Comparison of ENCODE assay signal across 38 cellular contexts in genomic region chr5:9033524-9033923, GRCh38.
"Had no signal": no experiment of that assay in that cellular context is flagged by ENCODE, and none has a peak within 500 bp of the region (broad histone marks: within the 10 kb centered on the region; RNA-seq: fewer than 3 reads in every experiment).

No MANE protein-coding gene starts in this region.

- H3K36me3 ChIP-seq: adrenal gland, ascending aorta, brain microvascular endothelial cell, breast epithelium, cardiac muscle cell, colonic mucosa had no signal

- H3K4me3 Mint-ChIP-seq: activated naive CD4-positive, alpha-beta T cell treated with anti-CD3 and anti-CD28 coated beads, Interleukin-2, amount 10 ng/mL, durations not matched to agents 7 days and 5 days; activated naive CD4-positive, alpha-beta T cell treated with anti-CD3 and anti-CD28 coated beads, Interleukin-2, amount 50 U/mL, for 24 hours; activated naive CD8-positive, alpha-beta T cell; activated naive CD8-positive, alpha-beta T cell treated with anti-CD3 and anti-CD28 coated beads for 36 hours; activated naive CD8-positive, alpha-beta T cell treated with anti-CD3 and anti-CD28 coated beads, Interleukin-2, amount 10 ng/mL, durations not matched to agents 7 days and 5 days; activated naive CD8-positive, alpha-beta T cell treated with anti-CD3 and anti-CD28 coated beads, Interleukin-2, amount 50 U/mL, for 24 hours; activated T-cell treated with anti-CD3 and anti-CD28 coated beads, Interleukin-2, amount 50 U/mL, for 4 hours; activated T-cell treated with anti-CD3 and anti-CD28 coated beads, Interleukin-2, amount 50 U/mL, for 72 hours; activated T-helper 1 cell treated with anti-CD3 and anti-CD28 coated beads, Interleukin-12 subunit alpha, Interleukin-12 subunit beta, Interleukin-2, Interleukin-4 antibody, amounts not matched to agents 30 ng/mL and 10 ng/mL and 1 ng/mL, durations not matched to agents 14 hours and 24 hours and 36 hours; activated T-helper 17 cell treated with anti-CD3 and anti-CD28 coated beads, Interleukin-2, amount 50 U/mL, for 72 hours; brain; central memory CD8-positive, alpha-beta T cell had no signal

- ATAC-seq: activated naive CD4-positive, alpha-beta T cell treated with anti-CD3 and anti-CD28 coated beads, Interleukin-2, amount 50 U/mL, for 72 hours; activated naive CD8-positive, alpha-beta T cell treated with anti-CD3 and anti-CD28 coated beads, Interleukin-2, amount 50 U/mL, for 24 hours; activated T-cell treated with anti-CD3 and anti-CD28 coated beads, Interleukin-2, amount 50 U/mL, for 4 hours; activated T-cell treated with anti-CD3 and anti-CD28 coated beads, Interleukin-2, amount 50 U/mL, for 72 hours; activated T-helper 17 cell treated with anti-CD3 and anti-CD28 coated beads, Interleukin-2, amount 50 U/mL, for 72 hours; body of pancreas had no signal

- H3K4me1 ChIP-seq: adrenal gland, ascending aorta, body of pancreas, breast epithelium, colonic mucosa had no signal

- H3K9me3 ChIP-seq: adrenal gland, ascending aorta, body of pancreas, breast epithelium, colonic mucosa had no signal

- H3K27me3 Mint-ChIP-seq: activated naive CD4-positive, alpha-beta T cell treated with anti-CD3 and anti-CD28 coated beads, Interleukin-2, amount 10 ng/mL, durations not matched to agents 7 days and 5 days; activated naive CD4-positive, alpha-beta T cell treated with anti-CD3 and anti-CD28 coated beads, Interleukin-2, amount 50 U/mL, for 24 hours; activated naive CD8-positive, alpha-beta T cell; activated naive CD8-positive, alpha-beta T cell treated with anti-CD3 and anti-CD28 coated beads for 36 hours; activated naive CD8-positive, alpha-beta T cell treated with anti-CD3 and anti-CD28 coated beads, Interleukin-2, amount 10 ng/mL, durations not matched to agents 7 days and 5 days; activated naive CD8-positive, alpha-beta T cell treated with anti-CD3 and anti-CD28 coated beads, Interleukin-2, amount 50 U/mL, for 24 hours; activated T-helper 17 cell treated with anti-CD3 and anti-CD28 coated beads, Interleukin-2, amount 50 U/mL, for 72 hours; brain; central memory CD8-positive, alpha-beta T cell had no signal

- H3K9me3 Mint-ChIP-seq: activated naive CD8-positive, alpha-beta T cell treated with anti-CD3 and anti-CD28 coated beads, Interleukin-2, amount 10 ng/mL, durations not matched to agents 7 days and 5 days; brain had no signal

- DNase-seq: activated effector memory CD4-positive, alpha-beta T cell treated with anti-CD3 and anti-CD28 coated beads, Interleukin-2, amount 50 U/mL, for 16 hours; activated effector memory CD4-positive, alpha-beta T cell treated with Interleukin-2 at 50 U/mL for 16 hours; activated gamma-delta T cell; activated gamma-delta T cell treated with Interleukin-2 at 50 U/mL for 16 hours; activated naive CD4-positive, alpha-beta T cell; activated naive CD4-positive, alpha-beta T cell treated with anti-CD3 and anti-CD28 coated beads, Interleukin-2, amount 10 ng/mL, durations not matched to agents 7 days and 5 days; activated naive CD4-positive, alpha-beta T cell treated with anti-CD3 and anti-CD28 coated beads, Interleukin-2, amount 50 U/mL, for 16 hours; activated naive CD4-positive, alpha-beta T cell treated with Interleukin-2 at 50 U/mL for 16 hours; activated naive CD8-positive, alpha-beta T cell treated with anti-CD3 and anti-CD28 coated beads for 36 hours; activated naive CD8-positive, alpha-beta T cell treated with anti-CD3 and anti-CD28 coated beads, Interleukin-2, amount 10 ng/mL, durations not matched to agents 7 days and 5 days; activated naive CD8-positive, alpha-beta T cell treated with anti-CD3 and anti-CD28 coated beads, Interleukin-2, amount 50 U/mL, for 24 hours; activated T-cell treated with anti-CD3 and anti-CD28 coated beads, Interleukin-2, amount 50 U/mL, for 4 hours; activated T-cell treated with anti-CD3 and anti-CD28 coated beads, Interleukin-2, amount 50 U/mL, for 48 hours; activated T-cell treated with anti-CD3 and anti-CD28 coated beads, Interleukin-2, amount 50 U/mL, for 72 hours; adrenal gland; amniotic stem cell; amygdala; anterior cingulate cortex; aorta; body of pancreas; brain microvascular endothelial cell; caudate nucleus; central memory CD4-positive, alpha-beta T cell; cerebellar nuclear complex; colonic mucosa had no signal

- H3K27ac ChIP-seq: adrenal gland, ascending aorta, body of pancreas, brain microvascular endothelial cell, breast epithelium, cardiac muscle cell, colonic mucosa had no signal

- FAIRE-seq: astrocyte, bronchial epithelial cell had no signal

- H3K4me1 Mint-ChIP-seq: activated naive CD4-positive, alpha-beta T cell treated with anti-CD3 and anti-CD28 coated beads, Interleukin-2, amount 10 ng/mL, durations not matched to agents 7 days and 5 days; activated naive CD4-positive, alpha-beta T cell treated with anti-CD3 and anti-CD28 coated beads, Interleukin-2, amount 50 U/mL, for 24 hours; activated naive CD8-positive, alpha-beta T cell treated with anti-CD3 and anti-CD28 coated beads for 36 hours; activated naive CD8-positive, alpha-beta T cell treated with anti-CD3 and anti-CD28 coated beads, Interleukin-2, amount 10 ng/mL, durations not matched to agents 7 days and 5 days; activated naive CD8-positive, alpha-beta T cell treated with anti-CD3 and anti-CD28 coated beads, Interleukin-2, amount 50 U/mL, for 24 hours; activated T-helper 17 cell treated with anti-CD3 and anti-CD28 coated beads, Interleukin-2, amount 50 U/mL, for 72 hours; central memory CD8-positive, alpha-beta T cell had no signal

- H3K36me3 Mint-ChIP-seq: activated naive CD4-positive, alpha-beta T cell treated with anti-CD3 and anti-CD28 coated beads, Interleukin-2, amount 10 ng/mL, durations not matched to agents 7 days and 5 days; activated naive CD4-positive, alpha-beta T cell treated with anti-CD3 and anti-CD28 coated beads, Interleukin-2, amount 50 U/mL, for 24 hours; activated naive CD8-positive, alpha-beta T cell; activated naive CD8-positive, alpha-beta T cell treated with anti-CD3 and anti-CD28 coated beads for 36 hours; activated naive CD8-positive, alpha-beta T cell treated with anti-CD3 and anti-CD28 coated beads, Interleukin-2, amount 10 ng/mL, durations not matched to agents 7 days and 5 days; brain had no signal

- H3K27ac Mint-ChIP-seq: activated naive CD4-positive, alpha-beta T cell treated with anti-CD3 and anti-CD28 coated beads, Interleukin-2, amount 10 ng/mL, durations not matched to agents 7 days and 5 days; activated naive CD4-positive, alpha-beta T cell treated with anti-CD3 and anti-CD28 coated beads, Interleukin-2, amount 50 U/mL, for 24 hours; activated naive CD4-positive, alpha-beta T cell treated with anti-CD3 and anti-CD28 coated beads, Interleukin-2, amount 50 U/mL, for 72 hours; activated naive CD8-positive, alpha-beta T cell; activated naive CD8-positive, alpha-beta T cell treated with anti-CD3 and anti-CD28 coated beads for 36 hours; activated naive CD8-positive, alpha-beta T cell treated with anti-CD3 and anti-CD28 coated beads, Interleukin-2, amount 10 ng/mL, durations not matched to agents 7 days and 5 days; activated naive CD8-positive, alpha-beta T cell treated with anti-CD3 and anti-CD28 coated beads, Interleukin-2, amount 50 U/mL, for 24 hours; activated T-cell treated with anti-CD3 and anti-CD28 coated beads, Interleukin-2, amount 50 U/mL, for 72 hours; activated T-helper 1 cell treated with anti-CD3 and anti-CD28 coated beads, Interleukin-12 subunit alpha, Interleukin-12 subunit beta, Interleukin-2, Interleukin-4 antibody, amounts not matched to agents 30 ng/mL and 10 ng/mL and 1 ng/mL, durations not matched to agents 14 hours and 24 hours and 36 hours; activated T-helper 17 cell treated with anti-CD3 and anti-CD28 coated beads, Interleukin-2, amount 50 U/mL, for 72 hours; activated T-helper 2 cell treated with anti-CD3 and anti-CD28 coated beads, Interferon-gamma antibody, Interleukin-2, Interleukin-4, amounts not matched to agents 10 μg/mL and 5 μg/mL and 100 μg/mL, durations not matched to agents 14 hours and 24 hours and 36 hours; brain had no signal

- H3K27me3 ChIP-seq: adrenal gland, ascending aorta, body of pancreas, brain microvascular endothelial cell, breast epithelium, cardiac muscle cell, colonic mucosa had no signal

- H3K4me3 ChIP-seq: adrenal gland, ascending aorta, body of pancreas, breast epithelium, cardiac muscle cell, colonic mucosa had no signal
